In genomic region chr3:69378112-69378799, GRCh38 we compare ENCODE assay signal across 22 cellular contexts. TPM values are rescaled to one million over a fixed set of nuclear protein-coding genes. Genes with fewer than 3 reads are reported as not detected.
DNase-seq lines count a peak whose midpoint lies in the region; ATAC-seq and TF ChIP-seq lines count a peak whose summit lies in the region.
"Had no signal": no experiment of that assay in that cellular context is flagged by ENCODE, and none has a peak within 500 bp of the region (broad histone marks: within the 10 kb centered on the region; RNA-seq: fewer than 3 reads in every experiment).

No MANE protein-coding gene starts in this region.

- BruUV-seq in MCF 10A (replicated peaks; lab: Mats Ljungman, UMichigan) (no TSS peak), mammary epithelial cell (replicated peaks; lab: Mats Ljungman, UMichigan) (no TSS peak)

- H3K27ac Mint-ChIP-seq in MCF 10A (ENCODE audit: low read depth, unreplicated experiment): peak overlapping the region; percentile 7
- no peak overlapping the region for H3K27ac Mint-ChIP-seq in activated naive CD4-positive, alpha-beta T cell treated with anti-CD3 and anti-CD28 coated beads, Interleukin-2, amount 50 U/mL, for 72 hours

- H3K4me2 ChIP-seq in mammary epithelial cell (ENCODE audit: insufficient read depth, low read depth, low read length): no peak overlapping the region
- H3K4me2 ChIP-seq: PC-9 had no signal

- peaks cover 7% of the 10 kb centered on the region for H3K9me3 Mint-ChIP-seq in MCF 10A (ENCODE audit: unreplicated experiment)
- peaks cover 0 to 3% of the 10 kb centered on the region in 2 donors for H3K9me3 Mint-ChIP-seq in activated naive CD4-positive, alpha-beta T cell treated with anti-CD3 and anti-CD28 coated beads, Interleukin-2, amount 50 U/mL, for 72 hours

- H3K36me3 ChIP-seq in mammary epithelial cell (ENCODE audit: insufficient read depth, low read length) (peaks cover 4% of the 10 kb centered on the region), neutrophil (no peaks in the 10 kb centered on the region)
- H3K36me3 ChIP-seq: MG63 had no signal

- no peak for TF ChIP-seq CTCF in MCF 10A (IDR thresholded peaks at IDR 0.05; ENCODE audit: unreplicated experiment)
- TF ChIP-seq CTCF in mammary epithelial cell (conservative IDR thresholded peaks at IDR 0.05 in 1 of 2, IDR thresholded peaks at IDR 0.05 in 1 of 2; ENCODE audit: extremely low read depth in 1 of 2, insufficient read depth in 1 of 2, low read depth in 1 of 2, low read length in 2 of 2): no peak
- TF ChIP-seq CTCF in neutrophil (IDR thresholded peaks at IDR 0.05): no peak

- H3K4me3 Mint-ChIP-seq in MCF 10A (ENCODE audit: unreplicated experiment): no peak overlapping the region

- in situ Hi-C loops in mammary epithelial cell (cut with MboI; ENCODE audit: low sequenced_read_pairs in 2 of 2): no loop called here

- DNase-seq in MCF 10A (ENCODE audit: unreplicated experiment) (no peak), mammary epithelial cell (no peak), NCI-H510A (lab: John Stamatoyannopoulos, UW) (peak; percentile 11), left lobe of liver (ENCODE audit: low spot score) (no peak), cerebellar nuclear complex (lab: John Stamatoyannopoulos, UW) (no peak), NCI-H524 (lab: John Stamatoyannopoulos, UW) (no peak)
- DNase-seq in activated naive CD4-positive, alpha-beta T cell treated with anti-CD3 and anti-CD28 coated beads, Interleukin-2, amount 50 U/mL, for 72 hours (ENCODE audit: low spot score in 2 of 2): no peak
- DNase-seq: Calu3; DMS79 treated with DMSO at 0.1 percent for 48 hours; GM23248; H7; KBM-7; MG63; NCI-H1105 treated with DMSO at 0.1 percent for 48 hours; NCI-H146; NCI-H2029; NCI-H2227 treated with DMSO at 0.1 percent for 48 hours; NCI-H748 treated with DMSO at 0.1 percent for 48 hours; NK-92 treated with Interleukin-12 subunit alpha and Interleukin-12 subunit beta, amount 100 ng/mL, for 24 hours; PC-9; SHP77 had no signal

- H3K27me3 Mint-ChIP-seq in MCF 10A (ENCODE audit: insufficient read depth, unreplicated experiment): no peaks in the 10 kb centered on the region

- H3K4me1 Mint-ChIP-seq in MCF 10A (ENCODE audit: insufficient read depth, unreplicated experiment): peaks cover 6% of the 10 kb centered on the region

- H3K4me3 ChIP-seq in mammary epithelial cell (replicated peaks in 1 of 3; ENCODE audit: insufficient read depth in 1 of 3, low read depth in 2 of 3, low read length in 3 of 3) (no peak overlapping the region), neutrophil (ENCODE audit: low read depth in 1 of 2, low read length in 1 of 2) (no peak overlapping the region)
- H3K4me3 ChIP-seq: GM23248, MG63, PC-9 had no signal

- H3K27me3 ChIP-seq in mammary epithelial cell (ENCODE audit: insufficient read depth, low read length) (no peaks in the 10 kb centered on the region), neutrophil (no peaks in the 10 kb centered on the region)
- H3K27me3 ChIP-seq: MG63 had no signal

- intact Hi-C loops in MCF 10A (cut with micrococcal nuclease) (no loop called here), mammary epithelial cell (cut with micrococcal nuclease) (no loop called here)

- no peaks in the 10 kb centered on the region for H3K4me1 ChIP-seq in mammary epithelial cell (ENCODE audit: insufficient read depth, low read length)
- H3K4me1 ChIP-seq in neutrophil (ENCODE audit: control insufficient read depth in 1 of 2, insufficient read depth in 1 of 2, low read depth in 1 of 2, low read length in 1 of 2): peaks cover 14 to 29% of the 10 kb centered on the region in 2 experiments

- H3K79me2 ChIP-seq in mammary epithelial cell (ENCODE audit: insufficient read depth, low read length): peaks cover 63% of the 10 kb centered on the region

- H4K20me1 ChIP-seq in mammary epithelial cell (ENCODE audit: insufficient read depth, low read length): no peaks in the 10 kb centered on the region

- peak; percentile 23 for ATAC-seq in left lobe of liver
- ATAC-seq in activated naive CD4-positive, alpha-beta T cell treated with anti-CD3 and anti-CD28 coated beads, Interleukin-2, amount 50 U/mL, for 72 hours: no peak

- 100% methylated on average over 3 of the region's 3 CpGs for WGBS in mammary epithelial cell (ENCODE audit: low coverage, missing lambda C conversion rate)

- H3K9ac ChIP-seq in mammary epithelial cell (ENCODE audit: insufficient read depth, low read length): no peak overlapping the region
- H3K9ac ChIP-seq: GM23248 had no signal

- CTCF ChIA-PET in MCF 10A (lab: Yijun Ruan, JAX) (interaction anchor here (0.6 to 2.8 kb wide), 6 partner anchors 9 to 217 kb away, joined by 3 to 18 read pairs (median 6); partner anchors contain the start of gene FRMD4B), mammary epithelial cell (lab: Charles Lee; ENCODE audit: low non-redundant PET) (no interaction called here)

- no peak overlapping the region for H2AFZ ChIP-seq in mammary epithelial cell (ENCODE audit: low read depth, low read length)
- H2AFZ ChIP-seq: GM23248, PC-9 had no signal

- H3K9me3 ChIP-seq in mammary epithelial cell (replicated peaks; ENCODE audit: insufficient read depth, low read length): no peaks in the 10 kb centered on the region
- H3K9me3 ChIP-seq in neutrophil: no peaks in the 10 kb centered on the region
- H3K9me3 ChIP-seq: MG63 had no signal

- H3K36me3 Mint-ChIP-seq in MCF 10A (ENCODE audit: insufficient read depth, unreplicated experiment): peaks cover 5% of the 10 kb centered on the region
- no peaks in the 10 kb centered on the region for H3K36me3 Mint-ChIP-seq in activated naive CD4-positive, alpha-beta T cell treated with anti-CD3 and anti-CD28 coated beads, Interleukin-2, amount 50 U/mL, for 72 hours

- POLR2A ChIA-PET in MCF 10A (lab: Yijun Ruan, JAX): interaction anchor here (1.1 to 2.0 kb wide), 2 partner anchors 8 to 14 kb away, joined by 5 to 12 read pairs; partner anchors contain the start of gene FRMD4B

- no peak overlapping the region for H3K27ac ChIP-seq in mammary epithelial cell (ENCODE audit: insufficient read depth, low read depth, low read length)
- peak overlapping the region; percentile 6 for H3K27ac ChIP-seq in neutrophil
- H3K27ac ChIP-seq: GM23248, PC-9 had no signal

- dilution Hi-C loops in mammary epithelial cell (cut with HindIII; ENCODE audit: low sequenced_read_pairs): no loop called here

RNA-seq across cellular contexts. Expression of gene FRMD4B, which starts 7.6 kb away (rescaled TPM):
- 39.0 and 51.9 TPM in 2 replicates for total RNA-seq in MCF 10A (2022)
- total RNA-seq in mammary epithelial cell: 10 to 100 TPM; 42.0 to 64.1 TPM
- polyA plus RNA-seq in mammary epithelial cell: 26.5 TPM
- polyA minus RNA-seq in mammary epithelial cell: 91.6 TPM
- total RNA-seq in left lobe of liver: 12.8 TPM
- total RNA-seq in activated naive CD4-positive, alpha-beta T cell treated with anti-CD3 and anti-CD28 coated beads, Interleukin-2, amount 50 U/mL, for 72 hours: 10 to 100 TPM in 1 of 2 donors, 1 to 10 TPM in 1; 1.7 to 34.5 TPM
- total RNA-seq: GM23248 had no signal
- polyA plus RNA-seq: GM23248 had no signal
